Comparison of ENCODE assay signal across 1 cellular context in the genomic region with DNA sequence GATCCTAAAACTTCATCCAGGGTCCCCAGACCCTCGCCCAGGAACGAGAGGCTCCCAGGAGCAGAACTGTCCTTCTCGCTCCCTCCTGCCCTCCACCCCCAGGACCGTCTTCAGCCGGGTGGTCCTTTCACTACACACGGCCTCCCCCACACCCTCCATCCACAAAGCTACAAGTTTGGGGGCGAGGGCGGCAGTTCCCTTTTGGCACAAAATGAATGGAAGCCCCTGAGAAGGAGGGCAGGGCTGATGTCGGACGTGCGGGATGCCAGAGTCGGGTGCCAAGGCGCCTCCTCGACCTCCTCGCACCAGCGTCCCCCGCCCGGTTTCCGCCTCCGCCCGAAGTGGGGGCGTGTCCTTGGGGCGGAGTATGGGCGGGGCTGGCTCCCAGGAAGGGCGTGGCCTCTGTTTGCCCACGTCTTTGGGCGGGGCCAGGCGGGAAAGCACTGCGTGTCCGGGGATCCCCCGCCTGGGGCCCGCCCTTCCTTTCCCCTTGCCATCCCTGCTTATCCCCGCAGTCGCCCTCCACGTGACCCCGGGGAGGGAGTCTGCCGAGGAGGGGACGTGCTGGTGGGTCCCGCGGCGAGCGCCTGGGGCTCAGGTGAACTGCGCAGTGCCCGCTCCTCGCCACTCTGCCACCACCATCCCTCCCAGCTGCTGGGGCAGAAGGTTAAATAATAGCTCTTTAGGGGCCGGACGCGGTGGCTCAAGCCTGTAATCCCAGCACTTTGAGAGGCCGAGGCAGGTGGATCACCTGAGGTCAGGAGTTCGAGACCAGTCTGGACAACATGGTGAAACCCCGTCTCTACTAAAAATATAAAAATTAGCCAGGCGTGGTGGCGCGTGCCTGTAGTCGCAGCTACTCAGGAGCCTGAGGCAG.
A peak's percentile ranks its signal among the peaks of the same experiment; 100 is the strongest.
TF ChIP-seq lines count a peak whose summit lies in the region.

No MANE protein-coding gene starts in this region.

TF ChIP-seq in K562, 482 proteins besides CTCF, POLR2A, EP300 and RAD21 (continued from another document and continues in another):
- TF ChIP-seq, protein P1, sequence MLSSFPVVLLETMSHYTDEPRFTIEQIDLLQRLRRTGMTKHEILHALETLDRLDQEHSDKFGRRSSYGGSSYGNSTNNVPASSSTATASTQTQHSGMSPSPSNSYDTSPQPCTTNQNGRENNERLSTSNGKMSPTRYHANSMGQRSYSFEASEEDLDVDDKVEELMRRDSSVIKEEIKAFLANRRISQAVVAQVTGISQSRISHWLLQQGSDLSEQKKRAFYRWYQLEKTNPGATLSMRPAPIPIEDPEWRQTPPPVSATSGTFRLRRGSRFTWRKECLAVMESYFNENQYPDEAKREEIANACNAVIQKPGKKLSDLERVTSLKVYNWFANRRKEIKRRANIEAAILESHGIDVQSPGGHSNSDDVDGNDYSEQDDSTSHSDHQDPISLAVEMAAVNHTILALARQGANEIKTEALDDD (IDR thresholded peaks at IDR 0.05), result no peak
- TF ChIP-seq, protein P2, sequence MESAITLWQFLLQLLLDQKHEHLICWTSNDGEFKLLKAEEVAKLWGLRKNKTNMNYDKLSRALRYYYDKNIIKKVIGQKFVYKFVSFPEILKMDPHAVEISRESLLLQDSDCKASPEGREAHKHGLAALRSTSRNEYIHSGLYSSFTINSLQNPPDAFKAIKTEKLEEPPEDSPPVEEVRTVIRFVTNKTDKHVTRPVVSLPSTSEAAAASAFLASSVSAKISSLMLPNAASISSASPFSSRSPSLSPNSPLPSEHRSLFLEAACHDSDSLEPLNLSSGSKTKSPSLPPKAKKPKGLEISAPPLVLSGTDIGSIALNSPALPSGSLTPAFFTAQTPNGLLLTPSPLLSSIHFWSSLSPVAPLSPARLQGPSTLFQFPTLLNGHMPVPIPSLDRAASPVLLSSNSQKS (CRISPR knock-in tag; IDR thresholded peaks at IDR 0.05), result no peak
- TF ChIP-seq, protein P3, sequence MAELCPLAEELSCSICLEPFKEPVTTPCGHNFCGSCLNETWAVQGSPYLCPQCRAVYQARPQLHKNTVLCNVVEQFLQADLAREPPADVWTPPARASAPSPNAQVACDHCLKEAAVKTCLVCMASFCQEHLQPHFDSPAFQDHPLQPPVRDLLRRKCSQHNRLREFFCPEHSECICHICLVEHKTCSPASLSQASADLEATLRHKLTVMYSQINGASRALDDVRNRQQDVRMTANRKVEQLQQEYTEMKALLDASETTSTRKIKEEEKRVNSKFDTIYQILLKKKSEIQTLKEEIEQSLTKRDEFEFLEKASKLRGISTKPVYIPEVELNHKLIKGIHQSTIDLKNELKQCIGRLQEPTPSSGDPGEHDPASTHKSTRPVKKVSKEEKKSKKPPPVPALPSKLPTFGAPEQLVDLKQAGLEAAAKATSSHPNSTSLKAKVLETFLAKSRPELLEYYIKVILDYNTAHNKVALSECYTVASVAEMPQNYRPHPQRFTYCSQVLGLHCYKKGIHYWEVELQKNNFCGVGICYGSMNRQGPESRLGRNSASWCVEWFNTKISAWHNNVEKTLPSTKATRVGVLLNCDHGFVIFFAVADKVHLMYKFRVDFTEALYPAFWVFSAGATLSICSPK (IDR thresholded peaks at IDR 0.05; ENCODE audit: borderline replicate concordance), result no peak
- TF ChIP-seq, protein P4, sequence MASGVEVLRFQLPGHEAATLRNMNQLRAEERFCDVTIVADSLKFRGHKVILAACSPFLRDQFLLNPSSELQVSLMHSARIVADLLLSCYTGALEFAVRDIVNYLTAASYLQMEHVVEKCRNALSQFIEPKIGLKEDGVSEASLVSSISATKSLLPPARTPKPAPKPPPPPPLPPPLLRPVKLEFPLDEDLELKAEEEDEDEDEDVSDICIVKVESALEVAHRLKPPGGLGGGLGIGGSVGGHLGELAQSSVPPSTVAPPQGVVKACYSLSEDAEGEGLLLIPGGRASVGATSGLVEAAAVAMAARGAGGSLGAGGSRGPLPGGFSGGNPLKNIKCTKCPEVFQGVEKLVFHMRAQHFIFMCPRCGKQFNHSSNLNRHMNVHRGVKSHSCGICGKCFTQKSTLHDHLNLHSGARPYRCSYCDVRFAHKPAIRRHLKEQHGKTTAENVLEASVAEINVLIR (CRISPR knock-in tag; IDR thresholded peaks at IDR 0.05), result 0 out of 2 replicates have a peak, but pooled peaks have one; percentile 23
- TF ChIP-seq JUND (IDR thresholded peaks at IDR 0.05; ENCODE audit: borderline replicate concordance, low read depth, low read length), result no peak
- no peak for TF ChIP-seq JUND (tag; IDR thresholded peaks at IDR 0.05; ENCODE audit: borderline replicate concordance, low read depth, low read length)
- TF ChIP-seq JUN (IDR thresholded peaks at IDR 0.05; ENCODE audit: borderline replicate concordance, low read depth, low read length), result peak; percentile 29; the same call in 1 of the 2 replicates
- no peak for TF ChIP-seq JUN (CRISPR knock-in tag; IDR thresholded peaks at IDR 0.05; ENCODE audit: borderline replicate concordance)
- TF ChIP-seq RBM22 (IDR thresholded peaks at IDR 0.05; ENCODE audit: low read depth, low read length, poor library complexity, severe bottlenecking), result no peak
- no peak for TF ChIP-seq FUS (optimal IDR thresholded peaks at IDR 0.05; ENCODE audit: low read depth, low read length)
- peak; percentile 97 to 98 for TF ChIP-seq MAZ (CRISPR knock-in tag; conservative IDR thresholded peaks at IDR 0.05 in 1 of 2, IDR thresholded peaks at IDR 0.05 in 1 of 2)
- no peak for TF ChIP-seq LARP7 (IDR thresholded peaks at IDR 0.05)
- 0 out of 2 replicates have a peak, but pooled peaks have one; percentile 46 for TF ChIP-seq ZNF143 (CRISPR knock-in tag; IDR thresholded peaks at IDR 0.05)
- no peak for TF ChIP-seq ZNF444 (CRISPR knock-in tag; IDR thresholded peaks at IDR 0.05)
- TF ChIP-seq, protein P5, sequence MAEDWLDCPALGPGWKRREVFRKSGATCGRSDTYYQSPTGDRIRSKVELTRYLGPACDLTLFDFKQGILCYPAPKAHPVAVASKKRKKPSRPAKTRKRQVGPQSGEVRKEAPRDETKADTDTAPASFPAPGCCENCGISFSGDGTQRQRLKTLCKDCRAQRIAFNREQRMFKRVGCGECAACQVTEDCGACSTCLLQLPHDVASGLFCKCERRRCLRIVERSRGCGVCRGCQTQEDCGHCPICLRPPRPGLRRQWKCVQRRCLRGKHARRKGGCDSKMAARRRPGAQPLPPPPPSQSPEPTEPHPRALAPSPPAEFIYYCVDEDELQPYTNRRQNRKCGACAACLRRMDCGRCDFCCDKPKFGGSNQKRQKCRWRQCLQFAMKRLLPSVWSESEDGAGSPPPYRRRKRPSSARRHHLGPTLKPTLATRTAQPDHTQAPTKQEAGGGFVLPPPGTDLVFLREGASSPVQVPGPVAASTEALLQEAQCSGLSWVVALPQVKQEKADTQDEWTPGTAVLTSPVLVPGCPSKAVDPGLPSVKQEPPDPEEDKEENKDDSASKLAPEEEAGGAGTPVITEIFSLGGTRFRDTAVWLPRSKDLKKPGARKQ (CRISPR knock-in tag; IDR thresholded peaks at IDR 0.05), result no peak
- peak; percentile 71; the same call in 1 of the 2 replicates for TF ChIP-seq PHF8 (IDR thresholded peaks at IDR 0.05; ENCODE audit: borderline replicate concordance, low read length)
- TF ChIP-seq SLC30A9 (CRISPR knock-in tag; IDR thresholded peaks at IDR 0.05), result no peak
- TF ChIP-seq MLLT1 (IDR thresholded peaks at IDR 0.05), result no peak
- TF ChIP-seq, protein P6, sequence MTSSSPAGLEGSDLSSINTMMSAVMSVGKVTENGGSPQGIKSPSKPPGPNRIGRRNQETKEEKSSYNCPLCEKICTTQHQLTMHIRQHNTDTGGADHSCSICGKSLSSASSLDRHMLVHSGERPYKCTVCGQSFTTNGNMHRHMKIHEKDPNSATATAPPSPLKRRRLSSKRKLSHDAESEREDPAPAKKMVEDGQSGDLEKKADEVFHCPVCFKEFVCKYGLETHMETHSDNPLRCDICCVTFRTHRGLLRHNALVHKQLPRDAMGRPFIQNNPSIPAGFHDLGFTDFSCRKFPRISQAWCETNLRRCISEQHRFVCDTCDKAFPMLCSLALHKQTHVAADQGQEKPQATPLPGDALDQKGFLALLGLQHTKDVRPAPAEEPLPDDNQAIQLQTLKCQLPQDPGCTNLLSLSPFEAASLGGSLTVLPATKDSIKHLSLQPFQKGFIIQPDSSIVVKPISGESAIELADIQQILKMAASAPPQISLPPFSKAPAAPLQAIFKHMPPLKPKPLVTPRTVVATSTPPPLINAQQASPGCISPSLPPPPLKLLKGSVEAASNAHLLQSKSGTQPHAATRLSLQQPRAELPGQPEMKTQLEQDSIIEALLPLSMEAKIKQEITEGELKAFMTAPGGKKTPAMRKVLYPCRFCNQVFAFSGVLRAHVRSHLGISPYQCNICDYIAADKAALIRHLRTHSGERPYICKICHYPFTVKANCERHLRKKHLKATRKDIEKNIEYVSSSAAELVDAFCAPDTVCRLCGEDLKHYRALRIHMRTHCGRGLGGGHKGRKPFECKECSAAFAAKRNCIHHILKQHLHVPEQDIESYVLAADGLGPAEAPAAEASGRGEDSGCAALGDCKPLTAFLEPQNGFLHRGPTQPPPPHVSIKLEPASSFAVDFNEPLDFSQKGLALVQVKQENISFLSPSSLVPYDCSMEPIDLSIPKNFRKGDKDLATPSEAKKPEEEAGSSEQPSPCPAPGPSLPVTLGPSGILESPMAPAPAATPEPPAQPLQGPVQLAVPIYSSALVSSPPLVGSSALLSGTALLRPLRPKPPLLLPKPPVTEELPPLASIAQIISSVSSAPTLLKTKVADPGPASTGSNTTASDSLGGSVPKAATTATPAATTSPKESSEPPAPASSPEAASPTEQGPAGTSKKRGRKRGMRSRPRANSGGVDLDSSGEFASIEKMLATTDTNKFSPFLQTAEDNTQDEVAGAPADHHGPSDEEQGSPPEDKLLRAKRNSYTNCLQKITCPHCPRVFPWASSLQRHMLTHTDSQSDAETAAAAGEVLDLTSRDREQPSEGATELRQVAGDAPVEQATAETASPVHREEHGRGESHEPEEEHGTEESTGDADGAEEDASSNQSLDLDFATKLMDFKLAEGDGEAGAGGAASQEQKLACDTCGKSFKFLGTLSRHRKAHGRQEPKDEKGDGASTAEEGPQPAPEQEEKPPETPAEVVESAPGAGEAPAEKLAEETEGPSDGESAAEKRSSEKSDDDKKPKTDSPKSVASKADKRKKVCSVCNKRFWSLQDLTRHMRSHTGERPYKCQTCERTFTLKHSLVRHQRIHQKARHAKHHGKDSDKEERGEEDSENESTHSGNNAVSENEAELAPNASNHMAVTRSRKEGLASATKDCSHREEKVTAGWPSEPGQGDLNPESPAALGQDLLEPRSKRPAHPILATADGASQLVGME (CRISPR knock-in tag; IDR thresholded peaks at IDR 0.05), result no peak
- no peak for TF ChIP-seq FOXJ3 (CRISPR knock-in tag; IDR thresholded peaks at IDR 0.05)
- TF ChIP-seq PKNOX1 (IDR thresholded peaks at IDR 0.05), result 0 out of 2 replicates have a peak, but pooled peaks have one; percentile 31
- TF ChIP-seq ZNF76 (CRISPR knock-in tag; IDR thresholded peaks at IDR 0.05; ENCODE audit: borderline replicate concordance), result no peak
- TF ChIP-seq KLF10 (CRISPR knock-in tag; IDR thresholded peaks at IDR 0.05), result no peak
- TF ChIP-seq ARID2 (IDR thresholded peaks at IDR 0.05), result 0 out of 2 replicates have a peak, but pooled peaks have one; percentile 46
- no peak for TF ChIP-seq ZNF740 (CRISPR knock-in tag; IDR thresholded peaks at IDR 0.05)
- no peak for TF ChIP-seq ZNF740 (tag; IDR thresholded peaks at IDR 0.05)
- TF ChIP-seq FOXA1 (IDR thresholded peaks at IDR 0.05; ENCODE audit: borderline replicate concordance), result no peak
- TF ChIP-seq ATF7 (IDR thresholded peaks at IDR 0.05), result peak; percentile 58; the same call in 1 of the 2 replicates
- TF ChIP-seq, protein P7, sequence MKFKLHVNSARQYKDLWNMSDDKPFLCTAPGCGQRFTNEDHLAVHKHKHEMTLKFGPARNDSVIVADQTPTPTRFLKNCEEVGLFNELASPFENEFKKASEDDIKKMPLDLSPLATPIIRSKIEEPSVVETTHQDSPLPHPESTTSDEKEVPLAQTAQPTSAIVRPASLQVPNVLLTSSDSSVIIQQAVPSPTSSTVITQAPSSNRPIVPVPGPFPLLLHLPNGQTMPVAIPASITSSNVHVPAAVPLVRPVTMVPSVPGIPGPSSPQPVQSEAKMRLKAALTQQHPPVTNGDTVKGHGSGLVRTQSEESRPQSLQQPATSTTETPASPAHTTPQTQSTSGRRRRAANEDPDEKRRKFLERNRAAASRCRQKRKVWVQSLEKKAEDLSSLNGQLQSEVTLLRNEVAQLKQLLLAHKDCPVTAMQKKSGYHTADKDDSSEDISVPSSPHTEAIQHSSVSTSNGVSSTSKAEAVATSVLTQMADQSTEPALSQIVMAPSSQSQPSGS (CRISPR knock-in tag; IDR thresholded peaks at IDR 0.05), result no peak
- no peak for TF ChIP-seq SNIP1 (IDR thresholded peaks at IDR 0.05; ENCODE audit: low read depth)
- TF ChIP-seq MED1 (CRISPR knock-in tag; IDR thresholded peaks at IDR 0.05; ENCODE audit: borderline replicate concordance), result no peak
- TF ChIP-seq PTBP1 (IDR thresholded peaks at IDR 0.05; ENCODE audit: low read depth, low read length), result no peak
- no peak for TF ChIP-seq CC2D1A (IDR thresholded peaks at IDR 0.05)
- no peak for TF ChIP-seq ATF4 (CRISPR knock-in tag; IDR thresholded peaks at IDR 0.05)
- peak; percentile 78 for TF ChIP-seq CREM (IDR thresholded peaks at IDR 0.05; ENCODE audit: low read depth)
- TF ChIP-seq CHD2 (IDR thresholded peaks at IDR 0.05; ENCODE audit: low read depth, low read length), result no peak
